ENCODE assay signal across 7 cellular contexts in the genomic region with DNA sequence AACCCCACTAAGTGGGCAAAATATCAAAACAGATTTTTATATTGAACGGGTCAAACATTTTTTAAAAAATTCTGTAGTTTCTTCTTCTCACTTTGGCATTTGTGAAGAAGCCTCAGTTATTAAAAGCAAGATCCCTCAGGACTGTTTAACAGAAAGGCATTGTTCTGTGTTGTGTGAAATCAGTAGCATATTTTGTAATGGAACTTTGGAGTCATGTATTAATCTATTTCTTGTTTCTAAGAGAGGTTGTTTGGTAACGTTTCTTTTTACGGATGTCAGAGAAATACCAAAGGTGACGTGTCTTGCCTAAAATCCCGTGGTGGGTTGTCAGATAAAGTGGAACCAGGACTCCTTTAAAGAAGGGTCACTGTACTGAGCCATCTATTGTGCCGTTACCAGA.
"Had no signal": no experiment of that assay in that cellular context is flagged by ENCODE, and none has a peak within 500 bp of the region (broad histone marks: within the 10 kb centered on the region; RNA-seq: fewer than 3 reads in every experiment).

No MANE protein-coding gene starts in this region.

- H3K4me3 Mint-ChIP-seq: HFFc6, IgD-negative memory B cell had no signal

- DNase-seq: GM23248, GOT3, H7, HFFc6 had no signal

- ATAC-seq: HCT116, HepG2 had no signal

- H3K27ac Mint-ChIP-seq: HFFc6, IgD-negative memory B cell had no signal
